Comparison of ENCODE assay signal across 18 cellular contexts in genomic region chr17:45177563-45177962, GRCh38. TPM values are rescaled to one million over a fixed set of nuclear protein-coding genes. Genes with fewer than 3 reads are reported as not detected.
A peak's percentile ranks its signal among the peaks of the same experiment; 100 is the strongest.
DNase-seq lines count a peak whose midpoint lies in the region; ATAC-seq, FAIRE-seq and TF ChIP-seq lines count a peak whose summit lies in the region.
"Had no signal": no experiment of that assay in that cellular context is flagged by ENCODE, and none has a peak within 500 bp of the region (broad histone marks: within the 10 kb centered on the region; RNA-seq: fewer than 3 reads in every experiment).

No MANE protein-coding gene starts in this region.

- no peak for TF ChIP-seq EP300 in H1 (IDR thresholded peaks at IDR 0.05; ENCODE audit: borderline replicate concordance in 1 of 2, low read depth in 2 of 2, low read length in 2 of 2)

- FAIRE-seq in H1 (lab: Jason Lieb, UNC) = no peak
- FAIRE-seq: A204.1 had no signal

- no peak for TF ChIP-seq POLR2A in H1 (IDR thresholded peaks at IDR 0.05; ENCODE audit: control extremely low read depth in 1 of 2, low read depth in 2 of 2, low read length in 2 of 2)

- H3K4me2 ChIP-seq in BLaER1 treated with 17β-estradiol and CSF1 and Interleukin-3, amounts not matched to agents 10 nM and 100 nM = peak overlapping the region; percentile 21 to 72 (median 35); a peak in 21 of 22 replicates
- H3K4me2 ChIP-seq in H1 (ENCODE audit: insufficient read depth in 1 of 2, low read depth in 2 of 2, low read length in 2 of 2) = no peak overlapping the region
- H3K4me2 ChIP-seq: GM23338 had no signal

- no peak overlapping the region for H4K8ac ChIP-seq in H1 (ENCODE audit: extremely low read depth, insufficient read depth, low read length)

- no peaks in the 10 kb centered on the region for H3K9me3 ChIP-seq in BLaER1 treated with 17β-estradiol and CSF1 and Interleukin-3, amounts not matched to agents 10 nM and 100 nM (replicated peaks in 1 of 11)
- H3K9me3 ChIP-seq in Panc1 (ENCODE audit: control insufficient read depth, insufficient read depth, low read depth, low read length) (no peaks in the 10 kb centered on the region), H1 (ENCODE audit: insufficient read depth in 2 of 2, low read depth in 1 of 2, low read length in 1 of 2) (no peaks in the 10 kb centered on the region), neutrophil (no peaks in the 10 kb centered on the region)
- H3K9me3 ChIP-seq: BE2C, Caco-2 had no signal

- peak overlapping the region; percentile 88; the same call in 1 of the 2 replicates for H2AK5ac ChIP-seq in H1 (ENCODE audit: low read depth, low read length)

- H2BK5ac ChIP-seq in H1 (ENCODE audit: low read depth, low read length) = no peak overlapping the region

- H3K4me1 ChIP-seq in BLaER1 treated with 17β-estradiol and CSF1 and Interleukin-3, amounts not matched to agents 10 nM and 100 nM = peaks cover 41 to 64% (median 56%) of the 10 kb centered on the region in 10 experiments
- peaks cover 20% of the 10 kb centered on the region for H3K4me1 ChIP-seq in Panc1 (ENCODE audit: control insufficient read depth, insufficient read depth, low read length)
- peaks cover 4 to 6% (median 6%) of the 10 kb centered on the region in 4 experiments for H3K4me1 ChIP-seq in H1 (replicated peaks in 1 of 4; ENCODE audit: control insufficient read depth in 3 of 4, insufficient read depth in 4 of 4, low read length in 3 of 4)
- peaks cover 49% of the 10 kb centered on the region in 2 experiments for H3K4me1 ChIP-seq in neutrophil (ENCODE audit: control insufficient read depth in 1 of 2, insufficient read depth in 1 of 2, low read depth in 1 of 2, low read length in 1 of 2)
- H3K4me1 ChIP-seq: BE2C had no signal

- no TSS peak for BruUV-seq in Panc1 (replicated peaks; lab: Mats Ljungman, UMichigan)

- no peaks in the 10 kb centered on the region for H3K27me3 ChIP-seq in BLaER1 treated with 17β-estradiol and CSF1 and Interleukin-3, amounts not matched to agents 10 nM and 100 nM
- H3K27me3 ChIP-seq in Panc1 (ENCODE audit: control insufficient read depth, insufficient read depth, low read length) (no peaks in the 10 kb centered on the region), H1 (replicated peaks in 1 of 4; ENCODE audit: control insufficient read depth in 3 of 4, extremely low read depth in 1 of 4, insufficient read depth in 3 of 4, low read length in 3 of 4) (no peaks in the 10 kb centered on the region), neutrophil (no peaks in the 10 kb centered on the region)
- H3K27me3 ChIP-seq: BE2C had no signal

- H3K4ac ChIP-seq in H1 (replicated peaks; ENCODE audit: insufficient read length, low read depth, low read length) = no peak overlapping the region

- no peaks in the 10 kb centered on the region for H3K23me2 ChIP-seq in H1 (ENCODE audit: low read depth, low read length)

- 88% methylated on average over 7 of the region's 7 CpGs; no CpG with 5 or more reads in 1 of the 2 experiments for WGBS in H1 (ENCODE audit: extremely low coverage in 1 of 2, insufficient coverage in 1 of 2, insufficient read length in 1 of 2, insufficient replicate concordance in 2 of 2, low coverage in 1 of 2, low lambda C conversion rate in 2 of 2, missing lambda C conversion rate in 1 of 2), 2 experiments

- H3K36me3 ChIP-seq in BLaER1 treated with 17β-estradiol and CSF1 and Interleukin-3, amounts not matched to agents 10 nM and 100 nM = no peaks in the 10 kb centered on the region
- H3K36me3 ChIP-seq in Panc1 (ENCODE audit: control insufficient read depth, insufficient read depth, low read length) = no peaks in the 10 kb centered on the region
- H3K36me3 ChIP-seq in H1 (ENCODE audit: control insufficient read depth in 2 of 4, insufficient read depth in 4 of 4, low read length in 3 of 4) = no peaks in the 10 kb centered on the region
- no peaks in the 10 kb centered on the region for H3K36me3 ChIP-seq in neutrophil
- H3K36me3 ChIP-seq: BE2C had no signal

- no peak overlapping the region for H2BK120ac ChIP-seq in H1 (replicated peaks; ENCODE audit: low read depth, low read length)

- no peaks in the 10 kb centered on the region for H3K79me1 ChIP-seq in H1 (ENCODE audit: low read depth, low read length)

- peak overlapping the region; percentile 0; the same call in 1 of the 2 replicates for H2AFZ ChIP-seq in H1 (ENCODE audit: low read length)

- H4K91ac ChIP-seq in H1 (replicated peaks; ENCODE audit: insufficient read length, low read length) = no peak overlapping the region

- CTCF ChIA-PET in Panc1 (lab: Charles Lee) (interaction anchor here (0.7 kb wide), 1 partner anchor 138 kb away, joined by 5 read pairs; no protein-coding TSS in a partner anchor), H1 (lab: Charles Lee; ENCODE audit: partially characterized antibody) (interaction anchor here (0.6 to 2.6 kb wide), 3 partner anchors 27 to 52 kb away, joined by 3 to 17 read pairs (median 12); partner anchors contain the start of gene ACBD4)

- ATAC-seq in Panc1 (no peak), HG03460 (IDR thresholded peaks at IDR 0.05; ENCODE audit: unreplicated experiment) (no peak), HG03520 (IDR thresholded peaks at IDR 0.05; ENCODE audit: unreplicated experiment) (no peak)
- ATAC-seq: GM23338 had no signal

- no peaks in the 10 kb centered on the region for H4K20me1 ChIP-seq in BLaER1 treated with 17β-estradiol and CSF1 and Interleukin-3, amounts not matched to agents 10 nM and 100 nM
- H4K20me1 ChIP-seq in H1 (replicated peaks in 1 of 2; ENCODE audit: control insufficient read depth in 1 of 2, insufficient read depth in 2 of 2, low read length in 2 of 2) = no peaks in the 10 kb centered on the region

- H2BK15ac ChIP-seq in H1 (ENCODE audit: low read length) = no peak overlapping the region

- H3K14ac ChIP-seq in H1 (ENCODE audit: insufficient read length) = no peak overlapping the region

- 0 out of 2 replicates have a peak overlapping the region, but pooled peaks have one; percentile 11 for H2BK12ac ChIP-seq in H1 (ENCODE audit: low read depth, low read length)

- intact Hi-C loops in Panc1 (cut with micrococcal nuclease; ENCODE audit: unreplicated experiment) = no loop called here

- H3K4me3 ChIP-seq in BLaER1 treated with 17β-estradiol and CSF1 and Interleukin-3, amounts not matched to agents 10 nM and 100 nM = no peak overlapping the region
- H3K4me3 ChIP-seq in Panc1 (ENCODE audit: low read depth in 2 of 2, low read length in 2 of 2) (no peak overlapping the region), H1 (ENCODE audit: extremely low read depth in 1 of 4, insufficient read depth in 2 of 4, low read depth in 3 of 4, low read length in 4 of 4) (no peak overlapping the region), neutrophil (ENCODE audit: low read depth in 1 of 2, low read length in 1 of 2) (no peak overlapping the region)
- H3K4me3 ChIP-seq: GM23338 had no signal

- H3K56ac ChIP-seq in H1 (replicated peaks; ENCODE audit: insufficient read length, low read depth, low read length) = no peak overlapping the region

- H3K79me2 ChIP-seq in H1 (ENCODE audit: control insufficient read depth in 1 of 2, insufficient read depth in 2 of 2, low read length in 2 of 2) = no peaks in the 10 kb centered on the region

- H3K23ac ChIP-seq in H1 (ENCODE audit: insufficient read length) = no peak overlapping the region

- TF ChIP-seq CTCF in Panc1 (IDR thresholded peaks at IDR 0.05) (no peak), H1 (IDR thresholded peaks at IDR 0.05; ENCODE audit: control extremely low read depth in 1 of 3, insufficient read depth in 1 of 3, low read depth in 1 of 3, low read length in 3 of 3) (no peak), neutrophil (IDR thresholded peaks at IDR 0.05) (no peak), GM20000 (IDR thresholded peaks at IDR 0.05; ENCODE audit: extremely low read depth, missing control alignments) (no peak)

- POLR2A ChIA-PET in Panc1 (lab: Charles Lee) (no interaction called here), H1 (lab: Charles Lee; ENCODE audit: partially characterized antibody) (interaction anchor here (2.0 to 26.8 kb wide), 3 partner anchors 8 to 24 kb away, joined by 6 to 1076 read pairs (median 7); partner anchors contain the start of genes HEXIM1 and HEXIM2)

- no peak overlapping the region for H3K18ac ChIP-seq in H1 (ENCODE audit: extremely low read depth, low read length)

- H4K5ac ChIP-seq in H1 (ENCODE audit: insufficient read length, low read depth, low read length) = no peak overlapping the region

- H3K27ac ChIP-seq in BLaER1 treated with 17β-estradiol and CSF1 and Interleukin-3, amounts not matched to agents 10 nM and 100 nM = peak overlapping the region in 8 of 11 experiments; percentile 0 to 47 (median 24); a peak in 11 of 22 replicates
- H3K27ac ChIP-seq in Panc1 (ENCODE audit: low read length) (peak overlapping the region; percentile 39; the same call in 1 of the 2 replicates), H1 (ENCODE audit: low read depth, low read length) (no peak overlapping the region), neutrophil (peak overlapping the region; percentile 23)

- in situ Hi-C loops in Panc1 (cut with HindIII; ENCODE audit: low pct_unique_long_range_greater_than_20kb, low sequenced_read_pairs) = no loop called here

- TF ChIP-seq RAD21 in H1 (IDR thresholded peaks at IDR 0.05 in 1 of 2, conservative IDR thresholded peaks at IDR 0.05 in 1 of 2; ENCODE audit: low read depth in 2 of 2, low read length in 2 of 2) = no peak

- no peak for DNase-seq in Panc1 (ENCODE audit: low read depth, low spot score)
- DNase-seq in H1 (ENCODE audit: low read depth in 1 of 2, low spot score in 2 of 2) = no peak
- DNase-seq in NCI-H1436 (lab: John Stamatoyannopoulos, UW) = no peak
- DNase-seq in GM20000 (ENCODE audit: low spot score) = no peak
- DNase-seq: BE2C; Caco-2; CD8-positive, alpha-beta memory T cell; DMS53; GF-D8; H9; IMR-90; KG1 had no signal

- H3K9ac ChIP-seq in BLaER1 treated with 17β-estradiol and CSF1 and Interleukin-3, amounts not matched to agents 10 nM and 100 nM = peak overlapping the region in 4 of 11 experiments; percentile 1 to 40 (median 28); a peak in 5 of 22 replicates
- no peak overlapping the region for H3K9ac ChIP-seq in H1 (replicated peaks in 1 of 4; ENCODE audit: extremely low read depth in 1 of 4, low read depth in 3 of 4, low read length in 3 of 4)

- H2BK20ac ChIP-seq in H1 (ENCODE audit: low read length) = no peak overlapping the region

RNA-seq across cellular contexts. Expression of gene HEXIM2, which starts 15.9 kb away (rescaled TPM):
- total RNA-seq in Panc1 (2021; ENCODE audit: unreplicated experiment) = 4.5 TPM
- 10.5 TPM for polyA plus RNA-seq in Panc1 (2012; ENCODE audit: insufficient read length)
- 13.2 and 13.9 TPM in 2 replicates for total RNA-seq in H1 (2021; fragmentation: NEBNext Ultra II Directional; extraction: Animal tissue kit (Norgen Biotek cat#: 25700))
- 7.5 and 10.6 TPM in 2 replicates for polyA plus RNA-seq in H1 (2011; rRNA removed)
- polyA plus RNA-seq in H1 (2011; cell fraction: cytosol; rRNA removed) = 11.8 TPM
- polyA plus RNA-seq in H1 (2011; cell fraction: nucleus; rRNA removed) = 9.0 TPM
- polyA plus RNA-seq in H1 (2012, experiment 1 of 2) = 7.8 to 13.6 TPM (median 12.5 TPM) in 4 replicates
- 13.0 TPM for polyA plus RNA-seq in H1 (2012, experiment 2 of 2)
- 4.2 TPM for polyA plus RNA-seq in H1 (2013, experiment 1 of 2)
- 4.1 TPM for polyA plus RNA-seq in H1 (2013, experiment 2 of 2)
- 5.9 and 6.0 TPM in 2 replicates for polyA minus RNA-seq in H1 (2011; rRNA and poly(A)+ RNA removed)
- polyA minus RNA-seq in H1 (2011; cell fraction: cytosol; rRNA and poly(A)+ RNA removed) = 5.0 TPM
- 5.5 TPM for polyA minus RNA-seq in H1 (2011; cell fraction: nucleus; rRNA and poly(A)+ RNA removed)

RNA-seq across cellular contexts. Expression of gene HEXIM1, which starts 29.3 kb away (rescaled TPM):
- 59.1 TPM for total RNA-seq in Panc1 (2021; ENCODE audit: unreplicated experiment)
- 80.0 TPM for polyA plus RNA-seq in Panc1 (2012; ENCODE audit: insufficient read length)
- total RNA-seq in H1 (2021; fragmentation: NEBNext Ultra II Directional; extraction: Animal tissue kit (Norgen Biotek cat#: 25700)) = 36.9 and 38.3 TPM in 2 replicates
- polyA plus RNA-seq in H1 (2011; rRNA removed) = 9.1 and 11.1 TPM in 2 replicates
- 14.0 TPM for polyA plus RNA-seq in H1 (2011; cell fraction: cytosol; rRNA removed)
- polyA plus RNA-seq in H1 (2011; cell fraction: nucleus; rRNA removed) = 10.2 TPM
- 16.8 to 21.8 TPM (median 20.6 TPM) in 4 replicates for polyA plus RNA-seq in H1 (2012, experiment 1 of 2)
- polyA plus RNA-seq in H1 (2012, experiment 2 of 2) = 7.1 TPM
- polyA plus RNA-seq in H1 (2013, experiment 1 of 2) = 18.9 TPM
- polyA plus RNA-seq in H1 (2013, experiment 2 of 2) = 18.6 TPM
- polyA minus RNA-seq in H1 (2011; rRNA and poly(A)+ RNA removed) = 2.5 and 3.5 TPM in 2 replicates
- polyA minus RNA-seq in H1 (2011; cell fraction: cytosol; rRNA and poly(A)+ RNA removed) = 6.5 TPM
- polyA minus RNA-seq in H1 (2011; cell fraction: nucleus; rRNA and poly(A)+ RNA removed) = 7.7 TPM

RNA-seq across cellular contexts. Expression of gene ACBD4, which starts 42.1 kb away (rescaled TPM):
- 7.7 TPM for total RNA-seq in Panc1 (2021; ENCODE audit: unreplicated experiment)
- polyA plus RNA-seq in Panc1 (2012; ENCODE audit: insufficient read length) = 10.3 TPM
- total RNA-seq in H1 (2021; fragmentation: NEBNext Ultra II Directional; extraction: Animal tissue kit (Norgen Biotek cat#: 25700)) = 9.3 and 10.7 TPM in 2 replicates
- 7.3 and 14.2 TPM in 2 replicates for polyA plus RNA-seq in H1 (2011; rRNA removed)
- polyA plus RNA-seq in H1 (2011; cell fraction: cytosol; rRNA removed) = 15.5 TPM
- 47.3 TPM for polyA plus RNA-seq in H1 (2011; cell fraction: nucleus; rRNA removed)
- polyA plus RNA-seq in H1 (2012, experiment 1 of 2) = 10.5 to 14.1 TPM (median 12.7 TPM) in 4 replicates
- polyA plus RNA-seq in H1 (2012, experiment 2 of 2) = 9.2 TPM
- polyA plus RNA-seq in H1 (2013, experiment 1 of 2) = 9.3 TPM
- polyA plus RNA-seq in H1 (2013, experiment 2 of 2) = 7.3 TPM
- 7.1 and 7.7 TPM in 2 replicates for polyA minus RNA-seq in H1 (2011; rRNA and poly(A)+ RNA removed)
- polyA minus RNA-seq in H1 (2011; cell fraction: cytosol; rRNA and poly(A)+ RNA removed) = 8.5 TPM
- 18.7 TPM for polyA minus RNA-seq in H1 (2011; cell fraction: nucleus; rRNA and poly(A)+ RNA removed)

RNA-seq across cellular contexts. Expression of gene FMNL1, which starts 44.1 kb away (rescaled TPM):
- 20.0 TPM for total RNA-seq in Panc1 (2021; ENCODE audit: unreplicated experiment)
- 23.8 TPM for polyA plus RNA-seq in Panc1 (2012; ENCODE audit: insufficient read length)
- total RNA-seq in H1 (2021; fragmentation: NEBNext Ultra II Directional; extraction: Animal tissue kit (Norgen Biotek cat#: 25700)) = 8.6 and 9.8 TPM in 2 replicates
- 2.5 and 5.3 TPM in 2 replicates for polyA plus RNA-seq in H1 (2011; rRNA removed)
- 3.5 TPM for polyA plus RNA-seq in H1 (2011; cell fraction: cytosol; rRNA removed)
- 17.2 TPM for polyA plus RNA-seq in H1 (2011; cell fraction: nucleus; rRNA removed)
- 6.9 to 11.7 TPM (median 8.4 TPM) in 4 replicates for polyA plus RNA-seq in H1 (2012, experiment 1 of 2)
- polyA plus RNA-seq in H1 (2012, experiment 2 of 2) = 7.1 TPM
- polyA plus RNA-seq in H1 (2013, experiment 1 of 2) = 6.8 TPM
- polyA plus RNA-seq in H1 (2013, experiment 2 of 2) = 7.0 TPM
- 1.9 and 2.8 TPM in 2 replicates for polyA minus RNA-seq in H1 (2011; rRNA and poly(A)+ RNA removed)
- 3.7 TPM for polyA minus RNA-seq in H1 (2011; cell fraction: cytosol; rRNA and poly(A)+ RNA removed)
- 6.9 TPM for polyA minus RNA-seq in H1 (2011; cell fraction: nucleus; rRNA and poly(A)+ RNA removed)

RNA-seq across cellular contexts. Expression of gene PLCD3, which starts 45.2 kb away (rescaled TPM):
- 125 TPM for total RNA-seq in Panc1 (2021; ENCODE audit: unreplicated experiment)
- polyA plus RNA-seq in Panc1 (2012; ENCODE audit: insufficient read length) = 158 TPM
- total RNA-seq in H1 (2021; fragmentation: NEBNext Ultra II Directional; extraction: Animal tissue kit (Norgen Biotek cat#: 25700)) = 42.7 and 48.1 TPM in 2 replicates
- 26.5 and 32.3 TPM in 2 replicates for polyA plus RNA-seq in H1 (2011; rRNA removed)
- 24.7 TPM for polyA plus RNA-seq in H1 (2011; cell fraction: cytosol; rRNA removed)
- 28.3 TPM for polyA plus RNA-seq in H1 (2011; cell fraction: nucleus; rRNA removed)
- polyA plus RNA-seq in H1 (2012, experiment 1 of 2) = 21.6 to 33.0 TPM (median 28.2 TPM) in 4 replicates
- polyA plus RNA-seq in H1 (2012, experiment 2 of 2) = 27.8 TPM
- 20.4 TPM for polyA plus RNA-seq in H1 (2013, experiment 1 of 2)
- polyA plus RNA-seq in H1 (2013, experiment 2 of 2) = 20.7 TPM
- polyA minus RNA-seq in H1 (2011; rRNA and poly(A)+ RNA removed) = 16.3 and 24.8 TPM in 2 replicates
- 18.3 TPM for polyA minus RNA-seq in H1 (2011; cell fraction: cytosol; rRNA and poly(A)+ RNA removed)
- polyA minus RNA-seq in H1 (2011; cell fraction: nucleus; rRNA and poly(A)+ RNA removed) = 25.1 TPM

Comparison
In these comparisons a context has a peak if more than half of its experiments do, and no peak if none do; other contexts are left out.
1. H3K4me2 ChIP-seq: peak in BLaER1 treated with 17β-estradiol and CSF1 and Interleukin-3, amounts not matched to agents 10 nM and 100 nM (11 of 11); none in H1 (0 of 2).